ENCODE assay signal across 21 cellular contexts in the genomic region with DNA sequence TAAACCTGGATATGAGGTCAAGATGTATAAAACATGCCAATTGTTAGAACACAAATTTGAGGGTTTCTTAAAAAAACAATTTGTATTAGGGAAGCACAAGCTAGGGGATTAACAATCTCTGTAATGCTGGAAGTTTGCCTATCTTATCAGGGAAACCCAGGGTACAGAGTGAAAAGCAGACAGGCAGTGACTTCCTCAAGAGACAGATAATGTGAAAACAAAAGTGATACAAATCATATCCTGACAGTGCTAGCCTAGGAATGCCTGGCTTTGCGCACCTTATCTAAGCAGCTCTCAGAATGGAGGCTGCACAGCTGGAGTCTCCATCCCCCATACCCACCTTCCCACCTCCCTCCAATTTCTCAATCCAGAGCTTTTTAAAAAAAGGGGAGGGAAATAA. TPM values are rescaled to one million over a fixed set of nuclear protein-coding genes. Genes with fewer than 3 reads are reported as not detected.
DNase-seq lines count a peak whose midpoint lies in the region; TF ChIP-seq lines count a peak whose summit lies in the region.
"Had no signal": no experiment of that assay in that cellular context is flagged by ENCODE, and none has a peak within 500 bp of the region (broad histone marks: within the 10 kb centered on the region; RNA-seq: fewer than 3 reads in every experiment).

No MANE protein-coding gene starts in this region.

- POLR2A ChIA-PET in MCF 10A (lab: Yijun Ruan, JAX) = interaction anchor here (0.6 to 2.5 kb wide), 4 partner anchors 11 to 94 kb away, joined by 3 to 10 read pairs (median 5); a partner anchor contains a TSS

- intact Hi-C loops in mammary epithelial cell (cut with micrococcal nuclease) = no loop called here
- intact Hi-C loops in MCF 10A (cut with micrococcal nuclease) = loop anchor here (10.0 kb wide), 1 partner anchor 226 kb away; no protein-coding TSS in a partner anchor

- H3K27ac ChIP-seq in mammary epithelial cell (ENCODE audit: insufficient read depth, low read depth, low read length) = no peak overlapping the region
- H3K27ac ChIP-seq: BLaER1, PC-9 had no signal

- peaks cover 25% of the 10 kb centered on the region for H3K36me3 ChIP-seq in mammary epithelial cell (ENCODE audit: insufficient read depth, low read length)

- H3K79me2 ChIP-seq in mammary epithelial cell (ENCODE audit: insufficient read depth, low read length) = no peaks in the 10 kb centered on the region

- BruUV-seq in mammary epithelial cell (replicated peaks; lab: Mats Ljungman, UMichigan) = TSS peak; percentile 12
- BruUV-seq in MCF 10A (replicated peaks; lab: Mats Ljungman, UMichigan) = no TSS peak

- no peak for TF ChIP-seq CTCF in mammary epithelial cell (conservative IDR thresholded peaks at IDR 0.05 in 1 of 2, IDR thresholded peaks at IDR 0.05 in 1 of 2; ENCODE audit: extremely low read depth in 1 of 2, insufficient read depth in 1 of 2, low read depth in 1 of 2, low read length in 2 of 2)
- TF ChIP-seq CTCF in MCF 10A (IDR thresholded peaks at IDR 0.05; ENCODE audit: unreplicated experiment) = no peak

- H3K9me3 Mint-ChIP-seq in MCF 10A (ENCODE audit: unreplicated experiment) = no peaks in the 10 kb centered on the region
- H3K9me3 Mint-ChIP-seq: CD8-positive, alpha-beta T cell had no signal

- H3K4me2 ChIP-seq in mammary epithelial cell (ENCODE audit: insufficient read depth, low read depth, low read length) = no peak overlapping the region
- H3K4me2 ChIP-seq: BLaER1, PC-9 had no signal

- DNase-seq in mammary epithelial cell = no peak
- no peak for DNase-seq in MCF 10A (ENCODE audit: unreplicated experiment)
- DNase-seq in amniotic epithelial cell (ENCODE audit: low read depth) = peak; percentile 80
- peak; percentile 2 for DNase-seq in left kidney (ENCODE audit: low read depth, low spot score)
- no peak for DNase-seq in T-helper 1 cell
- no peak for DNase-seq in NCI-H524 treated with DMSO at 0.1 percent for 48 hours (lab: John Stamatoyannopoulos, UW)
- no peak for DNase-seq in hepatic stellate cell (ENCODE audit: low spot score)
- no peak for DNase-seq in DMS153 (lab: John Stamatoyannopoulos, UW)
- DNase-seq: 8988T; CD8-positive, alpha-beta T cell; DMS79 treated with DMSO at 0.1 percent for 48 hours; GOT3; KG1; NCI-H1048; NCI-H146; NCI-H2081; NCI-H510A; NCI-H82; PC-9 had no signal

- H3K4me1 ChIP-seq in mammary epithelial cell (ENCODE audit: insufficient read depth, low read length) = no peaks in the 10 kb centered on the region
- H3K4me1 ChIP-seq: BLaER1 had no signal

- 100% methylated on average over 1 of the region's 1 CpG for WGBS in mammary epithelial cell (ENCODE audit: low coverage, missing lambda C conversion rate)

- H3K9me3 ChIP-seq in mammary epithelial cell (replicated peaks; ENCODE audit: insufficient read depth, low read length) = no peaks in the 10 kb centered on the region
- H3K9me3 ChIP-seq: BLaER1 had no signal

- no peak overlapping the region for H3K9ac ChIP-seq in mammary epithelial cell (ENCODE audit: insufficient read depth, low read length)
- H3K9ac ChIP-seq: BLaER1 had no signal

- no peaks in the 10 kb centered on the region for H3K27me3 Mint-ChIP-seq in MCF 10A (ENCODE audit: insufficient read depth, unreplicated experiment)

- CTCF ChIA-PET in mammary epithelial cell (lab: Charles Lee; ENCODE audit: low non-redundant PET) (no interaction called here), MCF 10A (lab: Yijun Ruan, JAX) (interaction anchor here (0.9 to 1.9 kb wide), 2 partner anchors 19 to 29 kb away, joined by 3 to 4 read pairs; no protein-coding TSS in a partner anchor)

- in situ Hi-C loops in mammary epithelial cell (cut with MboI; ENCODE audit: low sequenced_read_pairs in 2 of 2) = no loop called here

- H3K27ac Mint-ChIP-seq in MCF 10A (ENCODE audit: low read depth, unreplicated experiment) = no peak overlapping the region
- H3K27ac Mint-ChIP-seq: CD8-positive, alpha-beta T cell had no signal

- no peaks in the 10 kb centered on the region for H4K20me1 ChIP-seq in mammary epithelial cell (ENCODE audit: insufficient read depth, low read length)
- H4K20me1 ChIP-seq: BLaER1 had no signal

- dilution Hi-C loops in mammary epithelial cell (cut with HindIII; ENCODE audit: low sequenced_read_pairs) = loop anchor here (5.0 kb wide), 1 partner anchor 61 kb away; no protein-coding TSS in a partner anchor

- peaks cover 82% of the 10 kb centered on the region for H3K36me3 Mint-ChIP-seq in MCF 10A (ENCODE audit: insufficient read depth, unreplicated experiment)

- no peak overlapping the region for H2AFZ ChIP-seq in mammary epithelial cell (ENCODE audit: low read depth, low read length)
- H2AFZ ChIP-seq: PC-9 had no signal

- H3K4me3 ChIP-seq in mammary epithelial cell (replicated peaks in 1 of 3; ENCODE audit: insufficient read depth in 1 of 3, low read depth in 2 of 3, low read length in 3 of 3) = no peak overlapping the region
- H3K4me3 ChIP-seq: BLaER1, GM12878, PC-9 had no signal

- H3K27me3 ChIP-seq in mammary epithelial cell (ENCODE audit: insufficient read depth, low read length) = no peaks in the 10 kb centered on the region
- H3K27me3 ChIP-seq: BLaER1 had no signal

- no peaks in the 10 kb centered on the region for H3K4me1 Mint-ChIP-seq in MCF 10A (ENCODE audit: insufficient read depth, unreplicated experiment)

- H3K4me3 Mint-ChIP-seq in MCF 10A (ENCODE audit: unreplicated experiment) = no peak overlapping the region
- H3K4me3 Mint-ChIP-seq: CD8-positive, alpha-beta T cell had no signal

RNA-seq across cellular contexts. Expression of a gene that starts 22.5 kb away (rescaled TPM):
- 10 to 100 TPM; 34.5 to 43.6 TPM for total RNA-seq in mammary epithelial cell
- polyA plus RNA-seq in mammary epithelial cell = 96.0 TPM
- polyA minus RNA-seq in mammary epithelial cell = 55.9 TPM
- 46.7 and 71.3 TPM in 2 replicates for total RNA-seq in MCF 10A (2022)

Comparison
In these comparisons a context has a peak if more than half of its experiments do, and no peak if none do; other contexts are left out.
1. DNase-seq: peak in amniotic epithelial cell (single experiment) and left kidney (single experiment); none in mammary epithelial cell (single experiment), MCF 10A (single experiment), T-helper 1 cell (0 of 5), NCI-H524 treated with DMSO at 0.1 percent for 48 hours (single experiment), hepatic stellate cell (single experiment) and DMS153 (single experiment).